In the genomic region with DNA sequence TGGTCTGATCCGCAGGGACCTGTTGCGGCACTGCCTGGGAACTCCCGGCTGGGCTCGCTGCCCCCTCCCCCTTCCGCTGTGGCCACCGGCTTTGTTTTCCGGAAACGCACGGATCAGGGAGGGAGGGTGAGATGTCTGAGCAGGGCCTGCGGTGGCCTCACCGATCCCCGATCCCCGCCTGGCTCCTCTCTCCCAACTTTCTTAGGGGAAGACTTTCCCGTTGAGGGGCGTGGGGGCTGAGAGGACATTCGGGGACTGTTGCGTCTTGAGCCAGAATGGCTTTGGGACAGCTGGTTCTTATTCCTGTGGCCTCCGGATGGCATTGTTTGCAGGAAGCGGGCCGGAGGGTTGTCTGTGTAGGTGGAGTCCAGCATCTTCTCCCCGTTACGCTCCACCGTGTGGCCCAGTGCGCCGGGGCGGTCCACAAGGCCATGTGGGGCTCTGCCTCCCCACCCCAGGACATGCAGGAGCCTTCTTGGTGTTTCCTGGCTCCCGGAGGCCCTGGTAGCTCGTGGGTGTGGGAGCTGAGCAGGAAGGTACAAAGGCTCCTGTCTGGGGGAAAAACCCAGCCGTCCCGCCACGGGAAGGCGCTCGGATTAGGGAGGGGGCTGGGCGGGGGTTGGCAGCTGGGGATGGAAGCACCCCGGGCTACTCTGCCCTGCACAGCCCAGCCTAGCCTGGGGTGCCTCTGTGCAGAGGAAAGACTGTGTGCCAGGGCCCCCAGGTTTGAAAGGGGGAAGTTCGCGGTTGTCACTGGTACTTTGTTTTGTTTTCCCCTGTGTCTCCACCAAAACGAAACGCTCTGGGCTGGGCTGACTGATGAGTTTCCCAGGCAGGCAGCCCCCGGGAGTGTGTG, we compare ENCODE assay signal across 8 cellular contexts. TPM values are rescaled to one million over a fixed set of nuclear protein-coding genes. Genes with fewer than 3 reads are reported as not detected.
A peak's percentile ranks its signal among the peaks of the same experiment; 100 is the strongest.
DNase-seq lines count a peak whose midpoint lies in the region; ATAC-seq, FAIRE-seq and TF ChIP-seq lines count a peak whose summit lies in the region.

No MANE protein-coding gene starts in this region.

- intact Hi-C loops in testis (cut with DNase I; ENCODE audit: low total_unique reads): no loop called here

- 1 to 3% methylated on average over 30 to 40 of the region's 40 CpGs for WGBS in testis, 2 donors

- H3K4me3 ChIP-seq in testis: peak overlapping the region; percentile 68 to 80

- DNase-seq in EH (ENCODE audit: low read depth) (peak; percentile 74), HTR-8/SVneo (ENCODE audit: insufficient read length, low spot score) (peak; percentile 60), SHP77 treated with DMSO at 0.1 percent for 48 hours (lab: John Stamatoyannopoulos, UW) (peak; percentile 60), germinal center (ENCODE audit: low spot score) (peak; percentile 85), omental fat pad (ENCODE audit: low spot score) (peak; percentile 40), testis (peak; percentile 79), occipital lobe (lab: John Stamatoyannopoulos, UW) (no peak)
- peak; percentile 57 for DNase-seq in activated naive CD4-positive, alpha-beta T cell treated with anti-CD3 and anti-CD28 coated beads, Interleukin-2, amount 50 U/mL, for 16 hours

- peak; percentile 41 for ATAC-seq in omental fat pad (ENCODE audit: low FRiP score)

- H3K27me3 ChIP-seq in testis: no peaks in the 10 kb centered on the region

- H3K36me3 ChIP-seq in testis (ENCODE audit: low read depth, missing control alignments): no peaks in the 10 kb centered on the region

- peaks cover 19% of the 10 kb centered on the region for H3K4me1 ChIP-seq in testis

- TF ChIP-seq POLR2A in testis (IDR thresholded peaks at IDR 0.05): no peak

- peak overlapping the region; percentile 79 to 97 for H3K27ac ChIP-seq in testis

- no peak for TF ChIP-seq CTCF in omental fat pad (IDR thresholded peaks at IDR 0.05)
- no peak for TF ChIP-seq CTCF in testis (IDR thresholded peaks at IDR 0.05)

- FAIRE-seq in HTR-8/SVneo (lab: Jason Lieb, UNC): peak; percentile 26

- no peaks in the 10 kb centered on the region for H3K9me3 ChIP-seq in testis

RNA-seq across cellular contexts. Expression of gene CSNK1G2, which starts 1.3 kb away (rescaled TPM):
- 10 to 100 TPM; 49.3 to 76.6 (median 52.3) TPM for total RNA-seq in omental fat pad
- 100 to 1,000 TPM; 159 to 287 TPM for total RNA-seq in testis
- 178 TPM for polyA plus RNA-seq in testis (ENCODE audit: insufficient read depth, low read depth, low replicate concordance)
- 38.2 TPM for total RNA-seq in occipital lobe

RNA-seq across cellular contexts. Expression of gene ADAT3, which starts 37.1 kb away (rescaled TPM):
- total RNA-seq in omental fat pad: 1 to 10 TPM; 2.4 to 6.2 (median 3.9) TPM
- 10 to 100 TPM; 10.6 to 16.7 TPM for total RNA-seq in testis
- 1.1 TPM for polyA plus RNA-seq in testis (ENCODE audit: insufficient read depth, low read depth, low replicate concordance)
- total RNA-seq in occipital lobe: 1.2 TPM

RNA-seq across cellular contexts. Expression of gene SCAMP4, which starts 37.1 kb away (rescaled TPM):
- 10 to 100 TPM; 38.0 to 57.8 (median 45.6) TPM for total RNA-seq in omental fat pad
- 100 to 1,000 TPM in 1 of 2 donors, 10 to 100 TPM in 1; 80.1 to 108 TPM for total RNA-seq in testis
- polyA plus RNA-seq in testis (ENCODE audit: insufficient read depth, low read depth, low replicate concordance): 50.1 TPM
- total RNA-seq in occipital lobe: 11.1 TPM

RNA-seq across cellular contexts. Expression of gene ABHD17A, which starts 57.0 kb away (rescaled TPM):
- total RNA-seq in omental fat pad (100 to 1,000 TPM in 1 of 4 donors, 10 to 100 TPM in 3; 70.1 to 117 (median 87.8) TPM), testis (100 to 1,000 TPM; 127 to 140 TPM), occipital lobe (50.5 TPM)
- polyA plus RNA-seq in testis (ENCODE audit: insufficient read depth, low read depth, low replicate concordance): 51.1 TPM
